In the genomic region with DNA sequence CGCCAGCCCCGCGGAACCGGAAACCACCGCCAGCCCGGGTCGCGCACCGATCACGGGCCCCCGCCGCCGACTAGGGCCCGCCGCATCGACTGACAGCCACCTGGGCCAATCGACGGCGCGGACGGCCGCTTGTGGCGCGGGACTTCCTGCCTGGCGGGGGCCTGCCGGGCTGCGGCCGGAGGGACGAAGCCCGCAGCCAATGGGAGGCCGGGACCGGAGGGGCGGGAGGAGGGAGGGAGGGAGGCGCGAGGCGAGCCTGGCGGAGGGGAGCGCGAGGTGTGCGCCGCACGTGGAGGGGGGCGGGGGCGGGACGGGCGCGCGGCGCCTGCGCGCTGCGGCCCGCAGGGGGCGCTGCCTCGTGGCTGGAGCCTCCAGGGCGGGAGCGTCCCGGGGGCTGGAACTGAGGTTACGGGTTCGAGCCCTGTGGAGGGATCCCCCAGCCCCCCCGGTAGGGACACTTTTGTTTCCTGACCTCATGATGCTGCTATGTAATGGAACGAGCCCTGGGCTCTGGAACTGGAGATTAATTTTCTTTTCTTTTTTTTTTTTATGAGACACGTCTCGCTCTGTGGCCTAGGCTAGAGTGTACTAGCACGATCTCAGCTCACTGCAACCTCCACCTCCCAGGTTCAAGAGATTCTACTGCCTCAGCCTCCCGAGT, we compare ENCODE assay signal across 1 cellular context.
A peak's percentile ranks its signal among the peaks of the same experiment; 100 is the strongest.
TF ChIP-seq lines count a peak whose summit lies in the region.

A gene with protein sequence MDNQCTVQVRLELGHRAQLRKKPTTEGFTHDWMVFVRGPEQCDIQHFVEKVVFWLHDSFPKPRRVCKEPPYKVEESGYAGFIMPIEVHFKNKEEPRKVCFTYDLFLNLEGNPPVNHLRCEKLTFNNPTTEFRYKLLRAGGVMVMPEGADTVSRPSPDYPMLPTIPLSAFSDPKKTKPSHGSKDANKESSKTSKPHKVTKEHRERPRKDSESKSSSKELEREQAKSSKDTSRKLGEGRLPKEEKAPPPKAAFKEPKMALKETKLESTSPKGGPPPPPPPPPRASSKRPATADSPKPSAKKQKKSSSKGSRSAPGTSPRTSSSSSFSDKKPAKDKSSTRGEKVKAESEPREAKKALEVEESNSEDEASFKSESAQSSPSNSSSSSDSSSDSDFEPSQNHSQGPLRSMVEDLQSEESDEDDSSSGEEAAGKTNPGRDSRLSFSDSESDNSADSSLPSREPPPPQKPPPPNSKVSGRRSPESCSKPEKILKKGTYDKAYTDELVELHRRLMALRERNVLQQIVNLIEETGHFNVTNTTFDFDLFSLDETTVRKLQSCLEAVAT (minus strand): TSS at position 45 of the 661 bp plus-strand sequence. CDS start 191 bp downstream, outside the sequence.

TF ChIP-seq in GM23338, 12 proteins besides CTCF, POLR2A, EP300 and RAD21 (continued from another document):
- TF ChIP-seq ZNF114 (CRISPR knock-in tag; IDR thresholded peaks at IDR 0.05) (0 out of 2 replicates have a peak, but pooled peaks have one; percentile 46), CREB1 (CRISPR knock-in tag; IDR thresholded peaks at IDR 0.05; ENCODE audit: low read depth) (peak; percentile 76), ZNF331 (CRISPR knock-in tag; IDR thresholded peaks at IDR 0.05; ENCODE audit: low read depth) (no peak), EZH2 (IDR thresholded peaks at IDR 0.05; ENCODE audit: low read depth, unreplicated experiment) (no peak), POLR2AphosphoS5 (IDR thresholded peaks at IDR 0.05; ENCODE audit: low read depth) (no peak), EZH2phosphoT487 (IDR thresholded peaks at IDR 0.05; ENCODE audit: unreplicated experiment) (no peak), STAT1 (IDR thresholded peaks at IDR 0.05; ENCODE audit: unreplicated experiment) (no peak), JUNB (IDR thresholded peaks at IDR 0.05; ENCODE audit: unreplicated experiment) (no peak)
- TF ChIP-seq, protein P1, sequence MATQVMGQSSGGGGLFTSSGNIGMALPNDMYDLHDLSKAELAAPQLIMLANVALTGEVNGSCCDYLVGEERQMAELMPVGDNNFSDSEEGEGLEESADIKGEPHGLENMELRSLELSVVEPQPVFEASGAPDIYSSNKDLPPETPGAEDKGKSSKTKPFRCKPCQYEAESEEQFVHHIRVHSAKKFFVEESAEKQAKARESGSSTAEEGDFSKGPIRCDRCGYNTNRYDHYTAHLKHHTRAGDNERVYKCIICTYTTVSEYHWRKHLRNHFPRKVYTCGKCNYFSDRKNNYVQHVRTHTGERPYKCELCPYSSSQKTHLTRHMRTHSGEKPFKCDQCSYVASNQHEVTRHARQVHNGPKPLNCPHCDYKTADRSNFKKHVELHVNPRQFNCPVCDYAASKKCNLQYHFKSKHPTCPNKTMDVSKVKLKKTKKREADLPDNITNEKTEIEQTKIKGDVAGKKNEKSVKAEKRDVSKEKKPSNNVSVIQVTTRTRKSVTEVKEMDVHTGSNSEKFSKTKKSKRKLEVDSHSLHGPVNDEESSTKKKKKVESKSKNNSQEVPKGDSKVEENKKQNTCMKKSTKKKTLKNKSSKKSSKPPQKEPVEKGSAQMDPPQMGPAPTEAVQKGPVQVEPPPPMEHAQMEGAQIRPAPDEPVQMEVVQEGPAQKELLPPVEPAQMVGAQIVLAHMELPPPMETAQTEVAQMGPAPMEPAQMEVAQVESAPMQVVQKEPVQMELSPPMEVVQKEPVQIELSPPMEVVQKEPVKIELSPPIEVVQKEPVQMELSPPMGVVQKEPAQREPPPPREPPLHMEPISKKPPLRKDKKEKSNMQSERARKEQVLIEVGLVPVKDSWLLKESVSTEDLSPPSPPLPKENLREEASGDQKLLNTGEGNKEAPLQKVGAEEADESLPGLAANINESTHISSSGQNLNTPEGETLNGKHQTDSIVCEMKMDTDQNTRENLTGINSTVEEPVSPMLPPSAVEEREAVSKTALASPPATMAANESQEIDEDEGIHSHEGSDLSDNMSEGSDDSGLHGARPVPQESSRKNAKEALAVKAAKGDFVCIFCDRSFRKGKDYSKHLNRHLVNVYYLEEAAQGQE (IDR thresholded peaks at IDR 0.05; ENCODE audit: unreplicated experiment) = no peak
